Comparison of ENCODE assay signal across 9 cellular contexts in genomic region chr7:45580053-45580872, GRCh38. TPM values are rescaled to one million over a fixed set of nuclear protein-coding genes. Genes with fewer than 3 reads are reported as not detected.
DNase-seq lines count a peak whose midpoint lies in the region; ATAC-seq, FAIRE-seq and TF ChIP-seq lines count a peak whose summit lies in the region.
"Had no signal": no experiment of that assay in that cellular context is flagged by ENCODE, and none has a peak within 500 bp of the region (broad histone marks: within the 10 kb centered on the region; RNA-seq: fewer than 3 reads in every experiment).

No MANE protein-coding gene starts in this region.

- 55% methylated on average over 13 of the region's 16 CpGs for WGBS in SK-N-SH (ENCODE audit: low lambda C conversion rate)
- WGBS in hepatocyte (ENCODE audit: low lambda C conversion rate, missing lambda C conversion rate) = 90% methylated on average over 16 of the region's 16 CpGs

- no peaks in the 10 kb centered on the region for H4K20me1 ChIP-seq in SK-N-SH (ENCODE audit: insufficient read depth)
- no peaks in the 10 kb centered on the region for H4K20me1 ChIP-seq in hepatocyte (ENCODE audit: insufficient read depth, poor library complexity, severe bottlenecking)

- H3K9me3 ChIP-seq in AG04450 (ENCODE audit: control insufficient read depth, insufficient read depth, low read length) (no peaks in the 10 kb centered on the region; the same call in 1 of the 2 replicates), SK-N-SH (no peaks in the 10 kb centered on the region), hepatocyte (ENCODE audit: low read depth) (no peaks in the 10 kb centered on the region)

- peaks cover 35% of the 10 kb centered on the region for H3K27me3 ChIP-seq in AG04450 (ENCODE audit: control insufficient read depth, insufficient read depth, low read length)
- H3K27me3 ChIP-seq in H7 (ENCODE audit: control insufficient read depth, insufficient read depth, low read length) = peaks cover 13% of the 10 kb centered on the region
- peaks cover 30% of the 10 kb centered on the region for H3K27me3 ChIP-seq in SK-N-SH (ENCODE audit: insufficient read depth)
- H3K27me3 ChIP-seq in hepatocyte = peaks cover 30% of the 10 kb centered on the region

- TF ChIP-seq CTCF in AG04450 (IDR thresholded peaks at IDR 0.05; ENCODE audit: low read depth, low read length) = peak; percentile 32; the same call in 1 of the 2 replicates
- TF ChIP-seq CTCF in SK-N-SH (IDR thresholded peaks at IDR 0.05) = peak; percentile 43; the same call in 1 of the 2 replicates
- TF ChIP-seq CTCF in hepatocyte (IDR thresholded peaks at IDR 0.05; ENCODE audit: poor library complexity) = peak; percentile 15

- H3K4me1 ChIP-seq in SK-N-SH (ENCODE audit: control insufficient read depth in 1 of 2, insufficient read depth in 2 of 2, low read depth in 1 of 2, low read length in 1 of 2) (peaks cover 0 to 88% of the 10 kb centered on the region in 2 experiments; a peak in 2 of 4 replicates), hepatocyte (ENCODE audit: insufficient read depth) (peaks cover 6% of the 10 kb centered on the region)

- TF ChIP-seq EP300 in SK-N-SH (IDR thresholded peaks at IDR 0.05; ENCODE audit: borderline replicate concordance in 1 of 2, low read depth in 1 of 2, low read length in 1 of 2) = 0 out of 4 replicates have a peak, but pooled peaks of 1 of the 2 experiments have one; percentile 10

- no peak for FAIRE-seq in urothelium cell line (lab: Jason Lieb, UNC)

- H2AFZ ChIP-seq in SK-N-SH (ENCODE audit: low read depth) (no peak overlapping the region), hepatocyte (no peak overlapping the region)

- H3K27ac ChIP-seq in AG04450 (ENCODE audit: low read depth, low read length) (no peak overlapping the region), SK-N-SH (ENCODE audit: low read depth in 2 of 2, low read length in 1 of 2) (peak overlapping the region in 1 of 2 experiments; percentile 96; a peak in 2 of 4 replicates), hepatocyte (no peak overlapping the region)

- no peaks in the 10 kb centered on the region for H3F3A ChIP-seq in SK-N-SH (replicated peaks; ENCODE audit: insufficient read depth)

- H3K4me2 ChIP-seq in SK-N-SH = no peak overlapping the region
- H3K4me2 ChIP-seq in hepatocyte = no peak overlapping the region

- ATAC-seq in GM19463 (IDR thresholded peaks at IDR 0.05; ENCODE audit: unreplicated experiment) = no peak
- no peak for ATAC-seq in HG03097 (IDR thresholded peaks at IDR 0.05; ENCODE audit: low FRiP score, unreplicated experiment)
- ATAC-seq: activated T-cell treated with anti-CD3 and anti-CD28 coated beads, Interleukin-2, amount 50 U/mL, for 72 hours had no signal

- H3K79me2 ChIP-seq in SK-N-SH (ENCODE audit: insufficient read depth) (no peaks in the 10 kb centered on the region), hepatocyte (no peaks in the 10 kb centered on the region)

- DNase-seq in AG04450 (ENCODE audit: low read depth, low spot score) (no peak), H7 (peak; percentile 81), SK-N-SH (peak; percentile 80), hepatocyte (ENCODE audit: low spot score) (no peak), T1000 (lab: John Stamatoyannopoulos, UW) (no peak), urothelium cell line (ENCODE audit: low spot score) (no peak)
- DNase-seq: activated T-cell treated with anti-CD3 and anti-CD28 coated beads, Interleukin-2, amount 50 U/mL, for 72 hours had no signal

- TF ChIP-seq RAD21 in SK-N-SH (IDR thresholded peaks at IDR 0.05; ENCODE audit: low read length) = peak; percentile 52

- H3K9me2 ChIP-seq in SK-N-SH (no peaks in the 10 kb centered on the region), hepatocyte (replicated peaks; ENCODE audit: insufficient read depth) (no peaks in the 10 kb centered on the region)

- CTCF ChIA-PET in AG04450 (lab: Charles Lee) (interaction anchor here (0.5 kb wide), 1 partner anchor 660 kb away, joined by 3 read pairs; no protein-coding TSS in a partner anchor), SK-N-SH (lab: Yijun Ruan, JAX) (interaction anchor here (0.6 to 3.6 kb wide), 14 partner anchors 9 to 426 kb away, joined by 3 to 16 read pairs (median 4); no protein-coding TSS in a partner anchor)

- no peak overlapping the region for H3K9ac ChIP-seq in SK-N-SH

- H3K4me3 ChIP-seq in AG04450 (ENCODE audit: low read depth, low read length) (no peak overlapping the region), H7 (ENCODE audit: insufficient read depth, low read depth, low read length) (no peak overlapping the region), SK-N-SH (ENCODE audit: low read depth in 2 of 2, low read length in 1 of 2) (no peak overlapping the region), hepatocyte (no peak overlapping the region)

- no peaks in the 10 kb centered on the region; the same call in 1 of the 2 replicates for H3K36me3 ChIP-seq in H7 (replicated peaks; ENCODE audit: control insufficient read depth, insufficient read depth, low read length)
- no peaks in the 10 kb centered on the region for H3K36me3 ChIP-seq in SK-N-SH (replicated peaks in 1 of 2; ENCODE audit: control insufficient read depth in 1 of 2, insufficient read depth in 2 of 2, low read length in 1 of 2)
- H3K36me3 ChIP-seq in hepatocyte (replicated peaks; ENCODE audit: insufficient read depth, low read depth) = no peaks in the 10 kb centered on the region

- POLR2A ChIA-PET in AG04450 (lab: Yijun Ruan, JAX) (no interaction called here), SK-N-SH (lab: Yijun Ruan, JAX) (no interaction called here)

TF ChIP-seq in SK-N-SH, 30 proteins besides CTCF, POLR2A, EP300 and RAD21:
- no peak for TF ChIP-seq USF1 (IDR thresholded peaks at IDR 0.05; ENCODE audit: borderline replicate concordance, low read depth)
- peak; percentile 41 for TF ChIP-seq SMC3 (IDR thresholded peaks at IDR 0.05; ENCODE audit: low read depth, low read length)

RNA-seq across cellular contexts. Expression of gene ADCY1, which starts 6.1 kb away (rescaled TPM):
- polyA plus RNA-seq in AG04450 (2011; rRNA removed) = 0.10 and 0.15 TPM in 2 replicates
- 0.18 and 0.26 TPM in 2 replicates for polyA minus RNA-seq in AG04450 (2011; rRNA and poly(A)+ RNA removed)
- 5.6 and 8.1 TPM in 2 replicates for total RNA-seq in H7 (2014; rRNA removed; shearing (Covaris generic))
- polyA plus RNA-seq in SK-N-SH (2012; rRNA removed) = 0.16 and 0.54 TPM in 2 replicates
- 0.36 and 0.88 TPM in 2 replicates for polyA plus RNA-seq in SK-N-SH (2012; cell fraction: cytosol; rRNA removed)
- 0.37 and 0.41 TPM in 2 replicates for polyA plus RNA-seq in SK-N-SH (2012; cell fraction: nucleus; rRNA removed)
- total RNA-seq in hepatocyte = 2.9 and 3.0 TPM in 2 replicates
- 1.3 and 4.0 TPM in 2 replicates for polyA plus RNA-seq in hepatocyte

Comparison
In these comparisons a context has a peak if more than half of its experiments do, and no peak if none do; other contexts are left out.
1. DNase-seq: peak in H7 (single experiment) and SK-N-SH (single experiment); none in AG04450 (single experiment), hepatocyte (single experiment), T1000 (single experiment) and urothelium cell line (single experiment).
2. Peak in every context shown above with its lines, with median percentiles within 50 percentile points of each other: CTCF ChIP-seq.